9 cellular contexts compared by ENCODE assay signal in genomic region chr2:6909431-6910385, GRCh38. TPM values are rescaled to one million over a fixed set of nuclear protein-coding genes. Genes with fewer than 3 reads are reported as not detected.
DNase-seq lines count a peak whose midpoint lies in the region; ATAC-seq and TF ChIP-seq lines count a peak whose summit lies in the region.
"Had no signal": no experiment of that assay in that cellular context is flagged by ENCODE, and none has a peak within 500 bp of the region (broad histone marks: within the 10 kb centered on the region; RNA-seq: fewer than 3 reads in every experiment).

No MANE protein-coding gene starts in this region.

- H3K27ac ChIP-seq in KMS-11 = no peak overlapping the region
- H3K27ac ChIP-seq in WERI-Rb-1 = no peak overlapping the region
- H3K27ac ChIP-seq in substantia nigra (ENCODE audit: low read depth, low read length, poor library complexity, severe bottlenecking) = no peak overlapping the region
- H3K27ac ChIP-seq: cardiac muscle cell had no signal

- no peak for TF ChIP-seq CTCF in KMS-11 (conservative IDR thresholded peaks at IDR 0.05; ENCODE audit: low read depth, low read length)
- TF ChIP-seq CTCF in choroid plexus epithelial cell (conservative IDR thresholded peaks at IDR 0.05; ENCODE audit: low read depth, low read length) = no peak
- TF ChIP-seq CTCF in WERI-Rb-1 (IDR thresholded peaks at IDR 0.05; ENCODE audit: low read depth, low read length) = no peak

- no peak overlapping the region for H3K4me3 ChIP-seq in KMS-11 (IDR thresholded peaks at IDR 0.05; ENCODE audit: insufficient read depth, low read depth, low read length)
- H3K4me3 ChIP-seq in choroid plexus epithelial cell (ENCODE audit: low read depth, low read length) = no peak overlapping the region
- H3K4me3 ChIP-seq in WERI-Rb-1 (ENCODE audit: low read depth, low read length) = no peak overlapping the region
- H3K4me3 ChIP-seq: cardiac muscle cell had no signal

- no peaks in the 10 kb centered on the region for H4K20me1 ChIP-seq in KMS-11 (ENCODE audit: insufficient read depth)

- no peaks in the 10 kb centered on the region for H3K36me3 ChIP-seq in KMS-11 (ENCODE audit: insufficient read depth)
- no peaks in the 10 kb centered on the region for H3K36me3 ChIP-seq in WERI-Rb-1
- H3K36me3 ChIP-seq: cardiac muscle cell had no signal

- peak overlapping the region; percentile 64; the same call in 1 of the 2 replicates for H3K4me2 ChIP-seq in KMS-11

- H3K9ac ChIP-seq in KMS-11 = no peak overlapping the region

- no peaks in the 10 kb centered on the region for H3K9me3 ChIP-seq in WERI-Rb-1 (ENCODE audit: severe bottlenecking)

- H3K4me1 ChIP-seq in KMS-11 (ENCODE audit: low read depth, poor library complexity, severe bottlenecking) = peaks cover 28% of the 10 kb centered on the region

- H3K79me2 ChIP-seq in KMS-11 (ENCODE audit: insufficient read depth, low read depth) = no peaks in the 10 kb centered on the region

- no peaks in the 10 kb centered on the region for H3K27me3 ChIP-seq in KMS-11 (ENCODE audit: insufficient read depth, low read depth)
- no peaks in the 10 kb centered on the region for H3K27me3 ChIP-seq in WERI-Rb-1 (ENCODE audit: insufficient read depth, low read depth, severe bottlenecking)
- H3K27me3 ChIP-seq: cardiac muscle cell had no signal

- H2AFZ ChIP-seq in KMS-11 (ENCODE audit: low read depth) = no peak overlapping the region

- DNase-seq in choroid plexus epithelial cell (ENCODE audit: low read depth) (peak; percentile 23), HT-29 (ENCODE audit: low spot score) (no peak), sciatic nerve (ENCODE audit: low spot score) (no peak), WERI-Rb-1 (no peak), substantia nigra (lab: John Stamatoyannopoulos, UW) (no peak)

- ATAC-seq in GM18508 (IDR thresholded peaks at IDR 0.05; ENCODE audit: insufficient read depth, unreplicated experiment) = peak; percentile 99
- ATAC-seq in GM21723 (IDR thresholded peaks at IDR 0.05; ENCODE audit: unreplicated experiment) = peak; percentile 98
- no peak for ATAC-seq in sciatic nerve

- intact Hi-C loops in sciatic nerve (cut with DNase I) = no loop called here

RNA-seq across cellular contexts. Expression of gene RNF144A, which starts 7.5 kb away (rescaled TPM):
- 0.10 and 2.0 TPM in 2 replicates for total RNA-seq in HT-29 (2014; rRNA removed; shearing (Covaris generic))
- 42.5 TPM for total RNA-seq in sciatic nerve

RNA-seq across cellular contexts. Expression of gene RSAD2, which starts 32.1 kb away (rescaled TPM):
- 0.78 and 1.6 TPM in 2 replicates for total RNA-seq in HT-29 (2014; rRNA removed; shearing (Covaris generic))
- 7.5 TPM for total RNA-seq in sciatic nerve

RNA-seq across cellular contexts. Expression of gene CMPK2, which starts 44.0 kb away (rescaled TPM):
- total RNA-seq in HT-29 (2014; rRNA removed; shearing (Covaris generic)) = 5.5 and 16.5 TPM in 2 replicates
- total RNA-seq in sciatic nerve = 4.1 TPM

Comparison
In these comparisons a context has a peak if more than half of its experiments do, and no peak if none do; other contexts are left out.
1. RNA of gene RNF144A, which starts 7.5 kb away (total RNA-seq): 42.5 TPM in sciatic nerve (single experiment); 0.10 to 2.0 TPM in HT-29; every median in the first group is over 10 times any median in the second.